In the genomic region with DNA sequence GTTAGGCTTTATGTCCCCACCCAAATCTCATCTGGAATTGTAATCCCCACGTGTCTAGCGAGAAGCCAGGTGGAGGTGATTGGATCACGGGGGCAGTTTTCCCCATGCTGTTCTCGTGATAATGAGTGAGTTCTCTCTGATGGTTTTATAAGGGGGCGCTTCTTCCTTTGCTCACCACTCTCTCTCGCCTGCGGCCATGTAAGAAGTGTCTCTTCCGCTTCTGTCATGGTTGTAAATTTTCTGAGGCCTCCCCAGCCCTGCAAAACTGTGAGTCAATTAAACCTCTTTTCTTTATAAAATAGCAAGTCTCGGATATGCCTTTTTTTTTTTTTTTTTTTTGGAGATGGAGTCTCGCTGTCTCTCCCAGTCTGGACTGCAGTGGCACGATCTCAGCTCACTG, we compare ENCODE assay signal across 11 cellular contexts. TPM values are rescaled to one million over a fixed set of nuclear protein-coding genes. Genes with fewer than 3 reads are reported as not detected.
"Had no signal": no experiment of that assay in that cellular context is flagged by ENCODE, and none has a peak within 500 bp of the region (broad histone marks: within the 10 kb centered on the region; RNA-seq: fewer than 3 reads in every experiment).

No MANE protein-coding gene starts in this region.

- H3K4me1 Mint-ChIP-seq: IgD-negative memory B cell had no signal

- H3K36me3 Mint-ChIP-seq: IgD-negative memory B cell had no signal

- ATAC-seq: HCT116, HepG2 had no signal

- H3K27ac Mint-ChIP-seq: HFFc6 had no signal

- H3K36me3 ChIP-seq: HAP-1 had no signal

- H3K4me3 ChIP-seq: GM23248, HAP-1 had no signal

- H3K4me3 Mint-ChIP-seq: HFFc6, IgD-negative memory B cell had no signal

- DNase-seq: GM23248, GOT3, H7, HFFc6 had no signal

- H3K4me1 ChIP-seq: HAP-1 had no signal

- H3K9me3 ChIP-seq: HAP-1 had no signal

- H3K9me3 Mint-ChIP-seq: HFFc6, IgD-negative memory B cell had no signal

- H3K27ac ChIP-seq: GM23248, HL-60 had no signal

RNA-seq across cellular contexts. Expression of a gene that starts 13.3 kb away (rescaled TPM):
- total RNA-seq: GM23248, H4, H7, HepG2, HFFc6, HT1080 had no signal
- polyA plus RNA-seq: GM23248, HepG2, IgD-negative memory B cell had no signal

RNA-seq across cellular contexts. Expression of a gene that starts 22.2 kb away (rescaled TPM):
- total RNA-seq: H4, H7, HepG2, HFFc6, HT1080 had no signal
- polyA plus RNA-seq: HepG2, IgD-negative memory B cell had no signal
